ENCODE assay signal across 12 cellular contexts in genomic region chr5:37552770-37553719, GRCh38.
DNase-seq lines count a peak whose midpoint lies in the region; ATAC-seq and TF ChIP-seq lines count a peak whose summit lies in the region.
"Had no signal": no experiment of that assay in that cellular context is flagged by ENCODE, and none has a peak within 500 bp of the region (broad histone marks: within the 10 kb centered on the region; RNA-seq: fewer than 3 reads in every experiment).

No MANE protein-coding gene starts in this region.

- no peak for TF ChIP-seq CTCF in heart right ventricle (IDR thresholded peaks at IDR 0.05)
- TF ChIP-seq CTCF in spleen (IDR thresholded peaks at IDR 0.05 in 8 of 11, conservative IDR thresholded peaks at IDR 0.05 in 3 of 11), result no peak
- no peak for TF ChIP-seq CTCF in chondrocyte (IDR thresholded peaks at IDR 0.05)

- DNase-seq in heart right ventricle (no peak), cardiac septum (ENCODE audit: low spot score) (no peak), SKM-1 (lab: John Stamatoyannopoulos, UW; ENCODE audit: unreplicated experiment) (peak; percentile 35), glomerular endothelial cell (ENCODE audit: extremely low read depth, low read depth, low spot score) (peak; percentile 98), spleen (no peak), chondrocyte (ENCODE audit: low spot score) (no peak), NOMO-1 treated with dmso at 0.1 percent for 144 hours (lab: John Stamatoyannopoulos, UW; ENCODE audit: unreplicated experiment) (no peak)
- DNase-seq: activated CD8-positive, alpha-beta T cell treated with anti-CD3 and anti-CD28 coated beads, Interleukin-2, amount 10 ng/mL, durations not matched to agents 7 days and 5 days; anterior cingulate cortex; occipital lobe had no signal

- WGBS in heart right ventricle, 2 donors, result 45 to 54% methylated on average over 9 of the region's 9 CpGs
- 25 to 51% (median 37%) methylated on average over 9 of the region's 9 CpGs for WGBS in spleen, 5 donors

- H3K27me3 ChIP-seq in heart right ventricle (no peaks in the 10 kb centered on the region), spleen (replicated peaks in 1 of 7) (no peaks in the 10 kb centered on the region)

- no peak for TF ChIP-seq POLR2A in spleen (IDR thresholded peaks at IDR 0.05)

- H3K4me3 ChIP-seq in heart right ventricle (no peak overlapping the region), spleen (no peak overlapping the region)

- no peaks in the 10 kb centered on the region for H3K36me3 Mint-ChIP-seq in chondrocyte (ENCODE audit: low read depth)
- H3K36me3 Mint-ChIP-seq: type B pancreatic cell had no signal

- intact Hi-C loops in heart right ventricle (cut with DNase I) (no loop called here), cardiac septum (cut with DNase I) (no loop called here), spleen (cut with DNase I; ENCODE audit: low total_unique reads) (no loop called here)

- H3K27me3 Mint-ChIP-seq in chondrocyte (ENCODE audit: low read depth), result no peaks in the 10 kb centered on the region
- H3K27me3 Mint-ChIP-seq: type B pancreatic cell had no signal

- peaks cover 4% of the 10 kb centered on the region for H3K9me3 Mint-ChIP-seq in chondrocyte (ENCODE audit: low read depth)
- H3K9me3 Mint-ChIP-seq: type B pancreatic cell had no signal

- H3K27ac Mint-ChIP-seq in chondrocyte (ENCODE audit: unreplicated experiment), result no peak overlapping the region
- H3K27ac Mint-ChIP-seq: activated CD8-positive, alpha-beta T cell treated with anti-CD3 and anti-CD28 coated beads, Interleukin-2, amount 10 ng/mL, durations not matched to agents 7 days and 5 days; type B pancreatic cell had no signal

- peak in 7 of 8 donors; percentile 51 to 81 (median 76) for ATAC-seq in heart right ventricle
- ATAC-seq in HG03025 (IDR thresholded peaks at IDR 0.05; ENCODE audit: low FRiP score, unreplicated experiment), result no peak
- ATAC-seq: activated CD8-positive, alpha-beta T cell treated with anti-CD3 and anti-CD28 coated beads, Interleukin-2, amount 10 ng/mL, durations not matched to agents 7 days and 5 days had no signal

- H3K4me1 Mint-ChIP-seq in chondrocyte (ENCODE audit: low read depth), result peaks cover 17% of the 10 kb centered on the region

- H3K27ac ChIP-seq in heart right ventricle (peak overlapping the region in 1 of 10 donors; percentile 28), spleen (peak overlapping the region in 6 of 8 donors; percentile 27 to 62 (median 49))

- H3K4me1 ChIP-seq in heart right ventricle, result peaks cover 0 to 21% (median 15%) of the 10 kb centered on the region in 9 donors
- peaks cover 0 to 14% (median 4%) of the 10 kb centered on the region in 6 donors for H3K4me1 ChIP-seq in spleen

- peaks cover 0 to 2% (median 0%) of the 10 kb centered on the region in 11 donors for H3K9me3 ChIP-seq in heart right ventricle
- no peaks in the 10 kb centered on the region for H3K9me3 ChIP-seq in spleen

- H3K36me3 ChIP-seq in heart right ventricle (no peaks in the 10 kb centered on the region), spleen (no peaks in the 10 kb centered on the region)

- no peak overlapping the region for H3K4me3 Mint-ChIP-seq in chondrocyte (ENCODE audit: unreplicated experiment)
- H3K4me3 Mint-ChIP-seq: activated CD8-positive, alpha-beta T cell treated with anti-CD3 and anti-CD28 coated beads, Interleukin-2, amount 10 ng/mL, durations not matched to agents 7 days and 5 days; type B pancreatic cell had no signal

Comparison
In these comparisons a context has a peak if more than half of its experiments do, and no peak if none do; other contexts are left out.
1. DNase-seq: peak in SKM-1 (single experiment) and glomerular endothelial cell (single experiment); none in heart right ventricle (0 of 2), cardiac septum (single experiment), spleen (single experiment), chondrocyte (single experiment) and NOMO-1 treated with dmso at 0.1 percent for 144 hours (single experiment).